1 cellular context compared by ENCODE assay signal in the genomic region with DNA sequence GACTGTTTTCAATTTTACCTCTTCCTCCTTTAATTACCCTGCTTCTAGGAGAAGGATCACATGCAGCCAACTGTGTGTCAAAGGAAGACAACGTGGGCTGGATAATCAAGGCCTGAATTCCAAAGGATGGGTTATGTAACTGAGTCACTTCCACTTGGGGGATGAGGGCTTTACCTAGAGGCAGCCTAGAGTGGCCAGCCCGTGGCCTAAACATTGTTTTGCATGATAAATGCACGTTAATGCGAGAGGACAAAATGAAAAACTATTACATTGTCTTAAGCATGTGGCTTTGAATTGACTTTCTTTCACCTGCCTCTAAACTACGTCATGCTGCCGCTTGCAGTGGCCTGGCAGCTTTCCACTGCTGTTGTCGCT.
TF ChIP-seq lines count a peak whose summit lies in the region.

No MANE protein-coding gene starts in this region.

TF ChIP-seq in GM23338, 12 proteins besides CTCF, POLR2A, EP300 and RAD21 (continued from another document):
- TF ChIP-seq, protein P1, sequence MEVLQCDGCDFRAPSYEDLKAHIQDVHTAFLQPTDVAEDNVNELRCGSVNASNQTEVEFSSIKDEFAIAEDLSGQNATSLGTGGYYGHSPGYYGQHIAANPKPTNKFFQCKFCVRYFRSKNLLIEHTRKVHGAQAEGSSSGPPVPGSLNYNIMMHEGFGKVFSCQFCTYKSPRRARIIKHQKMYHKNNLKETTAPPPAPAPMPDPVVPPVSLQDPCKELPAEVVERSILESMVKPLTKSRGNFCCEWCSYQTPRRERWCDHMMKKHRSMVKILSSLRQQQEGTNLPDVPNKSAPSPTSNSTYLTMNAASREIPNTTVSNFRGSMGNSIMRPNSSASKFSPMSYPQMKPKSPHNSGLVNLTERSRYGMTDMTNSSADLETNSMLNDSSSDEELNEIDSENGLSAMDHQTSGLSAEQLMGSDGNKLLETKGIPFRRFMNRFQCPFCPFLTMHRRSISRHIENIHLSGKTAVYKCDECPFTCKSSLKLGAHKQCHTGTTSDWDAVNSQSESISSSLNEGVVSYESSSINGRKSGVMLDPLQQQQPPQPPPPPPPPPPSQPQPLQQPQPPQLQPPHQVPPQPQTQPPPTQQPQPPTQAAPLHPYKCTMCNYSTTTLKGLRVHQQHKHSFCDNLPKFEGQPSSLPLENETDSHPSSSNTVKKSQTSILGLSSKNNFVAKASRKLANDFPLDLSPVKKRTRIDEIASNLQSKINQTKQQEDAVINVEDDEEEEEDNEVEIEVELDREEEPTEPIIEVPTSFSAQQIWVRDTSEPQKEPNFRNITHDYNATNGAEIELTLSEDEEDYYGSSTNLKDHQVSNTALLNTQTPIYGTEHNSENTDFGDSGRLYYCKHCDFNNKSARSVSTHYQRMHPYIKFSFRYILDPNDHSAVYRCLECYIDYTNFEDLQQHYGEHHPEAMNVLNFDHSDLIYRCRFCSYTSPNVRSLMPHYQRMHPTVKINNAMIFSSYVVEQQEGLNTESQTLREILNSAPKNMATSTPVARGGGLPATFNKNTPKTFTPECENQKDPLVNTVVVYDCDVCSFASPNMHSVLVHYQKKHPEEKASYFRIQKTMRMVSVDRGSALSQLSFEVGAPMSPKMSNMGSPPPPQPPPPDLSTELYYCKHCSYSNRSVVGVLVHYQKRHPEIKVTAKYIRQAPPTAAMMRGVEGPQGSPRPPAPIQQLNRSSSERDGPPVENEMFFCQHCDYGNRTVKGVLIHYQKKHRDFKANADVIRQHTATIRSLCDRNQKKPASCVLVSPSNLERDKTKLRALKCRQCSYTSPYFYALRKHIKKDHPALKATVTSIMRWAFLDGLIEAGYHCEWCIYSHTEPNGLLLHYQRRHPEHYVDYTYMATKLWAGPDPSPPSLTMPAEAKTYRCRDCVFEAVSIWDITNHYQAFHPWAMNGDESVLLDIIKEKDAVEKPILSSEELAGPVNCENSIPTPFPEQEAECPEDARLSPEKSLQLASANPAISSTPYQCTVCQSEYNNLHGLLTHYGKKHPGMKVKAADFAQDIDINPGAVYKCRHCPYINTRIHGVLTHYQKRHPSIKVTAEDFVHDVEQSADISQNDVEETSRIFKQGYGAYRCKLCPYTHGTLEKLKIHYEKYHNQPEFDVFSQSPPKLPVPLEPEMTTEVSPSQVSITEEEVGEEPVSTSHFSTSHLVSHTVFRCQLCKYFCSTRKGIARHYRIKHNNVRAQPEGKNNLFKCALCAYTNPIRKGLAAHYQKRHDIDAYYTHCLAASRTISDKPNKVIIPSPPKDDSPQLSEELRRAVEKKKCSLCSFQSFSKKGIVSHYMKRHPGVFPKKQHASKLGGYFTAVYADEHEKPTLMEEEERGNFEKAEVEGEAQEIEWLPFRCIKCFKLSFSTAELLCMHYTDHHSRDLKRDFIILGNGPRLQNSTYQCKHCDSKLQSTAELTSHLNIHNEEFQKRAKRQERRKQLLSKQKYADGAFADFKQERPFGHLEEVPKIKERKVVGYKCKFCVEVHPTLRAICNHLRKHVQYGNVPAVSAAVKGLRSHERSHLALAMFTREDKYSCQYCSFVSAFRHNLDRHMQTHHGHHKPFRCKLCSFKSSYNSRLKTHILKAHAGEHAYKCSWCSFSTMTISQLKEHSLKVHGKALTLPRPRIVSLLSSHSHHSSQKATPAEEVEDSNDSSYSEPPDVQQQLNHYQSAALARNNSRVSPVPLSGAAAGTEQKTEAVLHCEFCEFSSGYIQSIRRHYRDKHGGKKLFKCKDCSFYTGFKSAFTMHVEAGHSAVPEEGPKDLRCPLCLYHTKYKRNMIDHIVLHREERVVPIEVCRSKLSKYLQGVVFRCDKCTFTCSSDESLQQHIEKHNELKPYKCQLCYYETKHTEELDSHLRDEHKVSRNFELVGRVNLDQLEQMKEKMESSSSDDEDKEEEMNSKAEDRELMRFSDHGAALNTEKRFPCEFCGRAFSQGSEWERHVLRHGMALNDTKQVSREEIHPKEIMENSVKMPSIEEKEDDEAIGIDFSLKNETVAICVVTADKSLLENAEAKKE (CRISPR knock-in tag; IDR thresholded peaks at IDR 0.05), result no peak
- TF ChIP-seq CREB1 (CRISPR knock-in tag; IDR thresholded peaks at IDR 0.05; ENCODE audit: low read depth) (no peak), STAT1 (IDR thresholded peaks at IDR 0.05; ENCODE audit: unreplicated experiment) (no peak)
TF ChIP-seq in GM23338: peak in this region for 0.
